2 cellular contexts compared by ENCODE assay signal in genomic region chrX:9821581-9821980, GRCh38.
TF ChIP-seq lines count a peak whose summit lies in the region.

No MANE protein-coding gene starts in this region.

TF ChIP-seq in GM23338, 12 proteins besides CTCF, POLR2A, EP300 and RAD21 (continued from another document):
- TF ChIP-seq ZNF462 (CRISPR knock-in tag; IDR thresholded peaks at IDR 0.05) = no peak
- TF ChIP-seq STAT1 (IDR thresholded peaks at IDR 0.05; ENCODE audit: unreplicated experiment) = no peak
- TF ChIP-seq NANOG (IDR thresholded peaks at IDR 0.05; ENCODE audit: borderline replicate concordance) = no peak
- no peak for TF ChIP-seq REST (IDR thresholded peaks at IDR 0.05; ENCODE audit: unreplicated experiment)
- no peak for TF ChIP-seq ETS1 (IDR thresholded peaks at IDR 0.05)
- no peak for TF ChIP-seq JUNB (IDR thresholded peaks at IDR 0.05; ENCODE audit: unreplicated experiment)
- no peak for TF ChIP-seq EZH2phosphoT487 (IDR thresholded peaks at IDR 0.05; ENCODE audit: unreplicated experiment)
- TF ChIP-seq POLR2AphosphoS5 (IDR thresholded peaks at IDR 0.05; ENCODE audit: low read depth) = no peak
- TF ChIP-seq CREB1 (CRISPR knock-in tag; IDR thresholded peaks at IDR 0.05; ENCODE audit: low read depth) = no peak
- no peak for TF ChIP-seq EZH2 (IDR thresholded peaks at IDR 0.05; ENCODE audit: low read depth, unreplicated experiment)

TF ChIP-seq in WTC11, 78 proteins besides CTCF, POLR2A, EP300 and RAD21 (continued from another document):
- TF ChIP-seq NFATC4 (CRISPR knock-in tag; IDR thresholded peaks at IDR 0.05) = no peak
- no peak for TF ChIP-seq ELF4 (CRISPR knock-in tag; IDR thresholded peaks at IDR 0.05; ENCODE audit: low read depth)
- no peak for TF ChIP-seq ZNF219 (CRISPR knock-in tag; IDR thresholded peaks at IDR 0.05; ENCODE audit: borderline replicate concordance)
- no peak for TF ChIP-seq ZNF671 (CRISPR knock-in tag; IDR thresholded peaks at IDR 0.05)
- TF ChIP-seq ETV6 (CRISPR knock-in tag; IDR thresholded peaks at IDR 0.05) = no peak
- TF ChIP-seq ZMAT4 (CRISPR knock-in tag; IDR thresholded peaks at IDR 0.05) = no peak
- TF ChIP-seq FOXP1 (CRISPR knock-in tag; IDR thresholded peaks at IDR 0.05; ENCODE audit: borderline replicate concordance) = no peak
